In genomic region chr6:49849121-49849907, GRCh38 we compare ENCODE assay signal across 9 cellular contexts. TPM values are rescaled to one million over a fixed set of nuclear protein-coding genes. Genes with fewer than 3 reads are reported as not detected.
DNase-seq lines count a peak whose midpoint lies in the region; ATAC-seq and TF ChIP-seq lines count a peak whose summit lies in the region.
"Had no signal": no experiment of that assay in that cellular context is flagged by ENCODE, and none has a peak within 500 bp of the region (broad histone marks: within the 10 kb centered on the region; RNA-seq: fewer than 3 reads in every experiment).

No MANE protein-coding gene starts in this region.

- TF ChIP-seq CTCF in LNCaP clone FGC (IDR thresholded peaks at IDR 0.05; ENCODE audit: control insufficient read depth, extremely low read depth, insufficient read depth) (peak; percentile 42), epithelial cell of proximal tubule (conservative IDR thresholded peaks at IDR 0.05; ENCODE audit: low read depth, low read length) (peak; percentile 50), neural cell (IDR thresholded peaks at IDR 0.05; ENCODE audit: poor library complexity, severe bottlenecking) (peak; percentile 92)

- intact Hi-C loops in Right ventricle myocardium inferior (cut with DNase I) (loop anchor here (2.0 kb wide), 1 partner anchor 225 kb away; no protein-coding TSS in a partner anchor), left ventricle myocardium superior (cut with micrococcal nuclease) (loop anchor here (10.0 kb wide), 1 partner anchor 315 kb away; no protein-coding TSS in a partner anchor)

- no peaks in the 10 kb centered on the region for H3K36me3 ChIP-seq in neural cell (ENCODE audit: insufficient read depth, low read length)

- CTCF ChIA-PET in HEK293T (lab: Yijun Ruan, JAX), result interaction anchor here (0.5 to 1.4 kb wide), 4 partner anchors 81 to 317 kb away, joined by 3 to 7 read pairs (median 6); no protein-coding TSS in a partner anchor

- H3K4me3 ChIP-seq in LNCaP clone FGC (ENCODE audit: low read depth, low read length) (no peak overlapping the region), epithelial cell of proximal tubule (ENCODE audit: low read depth, low read length) (no peak overlapping the region), neural cell (ENCODE audit: low read length) (no peak overlapping the region)

- TF ChIP-seq EP300 in neural cell (conservative IDR thresholded peaks at IDR 0.05; ENCODE audit: poor library complexity, severe bottlenecking), result no peak

- no peaks in the 10 kb centered on the region for H3F3A ChIP-seq in neural cell (ENCODE audit: insufficient read depth, low read length, poor library complexity, severe bottlenecking)

- H3K4me2 ChIP-seq in neural cell (ENCODE audit: low read length), result no peak overlapping the region

- H3K79me2 ChIP-seq in neural cell (replicated peaks; ENCODE audit: insufficient read depth, low read length), result no peaks in the 10 kb centered on the region

- no peaks in the 10 kb centered on the region for H4K20me1 ChIP-seq in neural cell (ENCODE audit: insufficient read depth)

- no peaks in the 10 kb centered on the region for H3K9me2 ChIP-seq in neural cell (ENCODE audit: insufficient read depth, low read length)

- no peaks in the 10 kb centered on the region for H3K9me3 ChIP-seq in neural cell (ENCODE audit: low read length)

- no peak overlapping the region for H3K9ac ChIP-seq in neural cell (ENCODE audit: low read length)

- no peak overlapping the region for H3K27ac ChIP-seq in neural cell (ENCODE audit: low read length)

- TF ChIP-seq RAD21 in neural cell (conservative IDR thresholded peaks at IDR 0.05), result peak; percentile 90

- DNase-seq in Right ventricle myocardium inferior (ENCODE audit: missing footprints) (no peak), left ventricle myocardium superior (no peak), HEK293T (ENCODE audit: extremely low spot score) (peak; percentile 32), LNCaP clone FGC (ENCODE audit: low read depth) (peak; percentile 34), RPMI7951 (ENCODE audit: low read depth) (peak; percentile 48), epithelial cell of proximal tubule (ENCODE audit: low read depth) (peak; percentile 29)
- no peak for DNase-seq in activated CD4-positive, alpha-beta T cell treated with anti-CD3 and anti-CD28 coated beads for 48 hours

- ATAC-seq in Right ventricle myocardium inferior, result peak; percentile 23
- no peak for ATAC-seq in left ventricle myocardium superior

- no peak overlapping the region for H2AFZ ChIP-seq in neural cell (ENCODE audit: low read depth, low read length)

- no peaks in the 10 kb centered on the region for H3K27me3 ChIP-seq in neural cell (ENCODE audit: insufficient read depth, low read depth, low read length)

- POLR2A ChIA-PET in HEK293T (lab: Yijun Ruan, JAX), result interaction anchor here (1.0 kb wide), 1 partner anchor 226 kb away, joined by 3 read pairs; no protein-coding TSS in a partner anchor

TF ChIP-seq in HEK293T, 16 proteins besides CTCF, POLR2A, EP300 and RAD21:
- TF ChIP-seq LEF1 (IDR thresholded peaks at IDR 0.05; ENCODE audit: borderline replicate concordance) (no peak), ELF4 (IDR thresholded peaks at IDR 0.05) (no peak), FOXA1 (IDR thresholded peaks at IDR 0.05) (no peak), BHLHE40 (IDR thresholded peaks at IDR 0.05; ENCODE audit: borderline replicate concordance) (no peak), SP1 (IDR thresholded peaks at IDR 0.05) (no peak), TARDBP (IDR thresholded peaks at IDR 0.05) (no peak), L3MBTL2 (conservative IDR thresholded peaks at IDR 0.05) (no peak), FOXK2 (IDR thresholded peaks at IDR 0.05) (no peak), PKNOX1 (IDR thresholded peaks at IDR 0.05) (no peak), ZNF384 (IDR thresholded peaks at IDR 0.05) (no peak), CTBP1 (IDR thresholded peaks at IDR 0.05; ENCODE audit: borderline replicate concordance) (no peak), NFRKB (IDR thresholded peaks at IDR 0.05) (no peak), SUZ12 (IDR thresholded peaks at IDR 0.05) (no peak), FOXM1 (IDR thresholded peaks at IDR 0.05; ENCODE audit: borderline replicate concordance) (no peak), ARNT (IDR thresholded peaks at IDR 0.05) (no peak), HDGF (IDR thresholded peaks at IDR 0.05; ENCODE audit: borderline replicate concordance) (no peak)

TF ChIP-seq in neural cell, 6 proteins besides CTCF, POLR2A, EP300 and RAD21:
- TF ChIP-seq MXI1 (conservative IDR thresholded peaks at IDR 0.05; ENCODE audit: poor library complexity, severe bottlenecking), result no peak
- TF ChIP-seq SMC3 (conservative IDR thresholded peaks at IDR 0.05; ENCODE audit: poor library complexity), result peak; percentile 91

RNA-seq across cellular contexts. Expression of gene CRISP1, which starts 17.0 kb away (rescaled TPM):
- total RNA-seq in Right ventricle myocardium inferior, result not detected
- not detected for total RNA-seq in left ventricle myocardium superior
- not detected in 2 replicates for total RNA-seq in RPMI7951 (2014; rRNA removed; shearing (Covaris generic))
- not detected in 2 replicates for total RNA-seq in epithelial cell of proximal tubule
- not detected in 2 replicates for polyA plus RNA-seq in neural cell
- polyA minus RNA-seq in neural cell, result not detected in 2 replicates
- total RNA-seq: subcutaneous adipose tissue had no signal

Comparison
In these comparisons a context has a peak if more than half of its experiments do, and no peak if none do; other contexts are left out.
1. DNase-seq: peak in HEK293T (single experiment), LNCaP clone FGC (single experiment), RPMI7951 (single experiment) and epithelial cell of proximal tubule (single experiment); none in Right ventricle myocardium inferior (single experiment), left ventricle myocardium superior (single experiment) and activated CD4-positive, alpha-beta T cell treated with anti-CD3 and anti-CD28 coated beads for 48 hours (single experiment).
2. CTCF ChIP-seq: peak in every context shown above with its lines; median percentile 92 in neural cell; 50 in epithelial cell of proximal tubule; 42 in LNCaP clone FGC.